ENCODE assay signal across 15 cellular contexts in genomic region chr3:72299321-72299802, GRCh38.
DNase-seq lines count a peak whose midpoint lies in the region; ATAC-seq and TF ChIP-seq lines count a peak whose summit lies in the region.
"Had no signal": no experiment of that assay in that cellular context is flagged by ENCODE, and none has a peak within 500 bp of the region (broad histone marks: within the 10 kb centered on the region; RNA-seq: fewer than 3 reads in every experiment).

No MANE protein-coding gene starts in this region.

- no TSS peak for BruUV-seq in mammary epithelial cell (replicated peaks; lab: Mats Ljungman, UMichigan)

- no peak overlapping the region for H3K4me3 ChIP-seq in mammary epithelial cell (replicated peaks in 1 of 3; ENCODE audit: insufficient read depth in 1 of 3, low read depth in 2 of 3, low read length in 3 of 3)
- H3K4me3 ChIP-seq: esophagus squamous epithelium had no signal

- H2AFZ ChIP-seq in mammary epithelial cell (ENCODE audit: low read depth, low read length), result no peak overlapping the region

- dilution Hi-C loops in mammary epithelial cell (cut with HindIII; ENCODE audit: low sequenced_read_pairs), result no loop called here

- no peaks in the 10 kb centered on the region for H3K36me3 ChIP-seq in mammary epithelial cell (ENCODE audit: insufficient read depth, low read length)
- H3K36me3 ChIP-seq: esophagus squamous epithelium had no signal

- no peak overlapping the region for H3K27ac ChIP-seq in mammary epithelial cell (ENCODE audit: insufficient read depth, low read depth, low read length)
- no peak overlapping the region for H3K27ac ChIP-seq in substantia nigra (ENCODE audit: low read depth, low read length, poor library complexity, severe bottlenecking)

- no peak for TF ChIP-seq CTCF in mammary epithelial cell (conservative IDR thresholded peaks at IDR 0.05 in 1 of 2, IDR thresholded peaks at IDR 0.05 in 1 of 2; ENCODE audit: extremely low read depth in 1 of 2, insufficient read depth in 1 of 2, low read depth in 1 of 2, low read length in 2 of 2)

- CTCF ChIA-PET in mammary epithelial cell (lab: Charles Lee; ENCODE audit: low non-redundant PET), result no interaction called here

- in situ Hi-C loops in mammary epithelial cell (cut with MboI; ENCODE audit: low sequenced_read_pairs in 2 of 2), result no loop called here

- no peak overlapping the region for H3K9ac ChIP-seq in mammary epithelial cell (ENCODE audit: insufficient read depth, low read length)

- no peak overlapping the region for H3K4me2 ChIP-seq in mammary epithelial cell (ENCODE audit: insufficient read depth, low read depth, low read length)

- H3K4me1 ChIP-seq in mammary epithelial cell (ENCODE audit: insufficient read depth, low read length), result no peaks in the 10 kb centered on the region

- DNase-seq in ELF-1 (ENCODE audit: low read depth, low spot score) (peak; percentile 73), NCI-H2196 treated with DMSO at 0.1 percent for 48 hours (lab: John Stamatoyannopoulos, UW; ENCODE audit: unreplicated experiment) (peak; percentile 75), mammary epithelial cell (peak; percentile 11), lung microvascular endothelial cell (ENCODE audit: low read depth in 2 of 2) (peak; percentile 92 to 97), hepatic stellate cell (ENCODE audit: low spot score) (no peak), substantia nigra (lab: John Stamatoyannopoulos, UW) (no peak)
- DNase-seq: activated CD4-positive, alpha-beta memory T cell treated with anti-CD3 and anti-CD28 coated beads for 36 hours; activated gamma-delta T cell treated with Interleukin-2 at 50 U/mL for 16 hours; CD4-positive, alpha-beta memory T cell; cerebellar nuclear complex; esophagus squamous epithelium; naive thymus-derived CD4-positive, alpha-beta T cell; NCI-H446 treated with DMSO at 0.1 percent for 48 hours had no signal

- H4K20me1 ChIP-seq in mammary epithelial cell (ENCODE audit: insufficient read depth, low read length), result no peaks in the 10 kb centered on the region

- intact Hi-C loops in mammary epithelial cell (cut with micrococcal nuclease), result no loop called here

- H3K27me3 ChIP-seq in mammary epithelial cell (ENCODE audit: insufficient read depth, low read length), result no peaks in the 10 kb centered on the region

- no peaks in the 10 kb centered on the region for H3K79me2 ChIP-seq in mammary epithelial cell (ENCODE audit: insufficient read depth, low read length)

- WGBS in mammary epithelial cell (ENCODE audit: low coverage, missing lambda C conversion rate), result 22% methylated on average over 6 of the region's 6 CpGs

- H3K9me3 ChIP-seq in mammary epithelial cell (replicated peaks; ENCODE audit: insufficient read depth, low read length), result no peaks in the 10 kb centered on the region
- H3K9me3 ChIP-seq: esophagus squamous epithelium had no signal

- ATAC-seq in GM21515 (IDR thresholded peaks at IDR 0.05; ENCODE audit: unreplicated experiment), result no peak
- ATAC-seq: naive thymus-derived CD4-positive, alpha-beta T cell; sciatic nerve had no signal

Comparison
In these comparisons a context has a peak if more than half of its experiments do, and no peak if none do; other contexts are left out.
1. DNase-seq: peak in ELF-1 (single experiment), NCI-H2196 treated with DMSO at 0.1 percent for 48 hours (single experiment), mammary epithelial cell (single experiment) and lung microvascular endothelial cell (2 of 2); none in hepatic stellate cell (single experiment) and substantia nigra (0 of 49).